In the genomic region with DNA sequence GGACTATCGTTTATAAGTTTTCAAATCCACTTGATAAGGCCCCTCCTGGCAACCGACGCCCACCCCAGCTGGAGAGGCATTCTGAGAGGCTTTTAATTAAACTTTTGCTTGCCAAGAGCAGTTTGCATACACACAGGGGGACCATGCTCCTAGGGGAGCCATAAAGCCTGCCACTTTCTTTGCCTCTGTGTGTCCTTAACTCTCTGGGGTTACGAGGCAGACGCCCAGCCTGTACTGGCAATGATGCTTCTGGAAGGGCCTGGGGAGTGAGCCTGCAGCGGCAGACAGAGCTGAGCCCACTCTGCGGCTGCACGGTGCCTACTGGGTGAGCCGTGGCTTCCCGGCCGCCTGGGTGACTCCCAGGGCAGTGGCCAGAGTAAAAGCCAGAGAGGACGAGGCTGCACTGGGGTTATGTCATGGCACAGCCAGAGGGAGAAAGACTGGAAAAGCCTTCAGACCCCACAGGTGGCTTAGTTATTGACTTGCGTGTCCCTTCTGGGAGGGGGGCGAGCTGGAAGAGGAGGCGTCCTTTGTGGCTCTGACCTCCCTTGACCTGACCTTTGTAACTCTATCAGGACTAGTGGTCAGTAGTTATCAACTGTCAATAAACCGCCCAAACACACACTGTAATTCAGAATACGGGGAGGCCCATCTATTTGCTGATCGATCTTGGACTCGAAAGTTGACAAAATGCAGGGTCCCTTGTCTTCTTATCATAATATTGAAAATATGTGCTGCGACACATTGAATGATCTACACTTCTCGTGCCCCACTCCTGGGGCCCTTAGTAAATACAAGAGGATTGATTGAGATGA, we compare ENCODE assay signal across 1 cellular context.
TF ChIP-seq lines count a peak whose summit lies in the region.

No MANE protein-coding gene starts in this region.

TF ChIP-seq in GM23338, 12 proteins besides CTCF, POLR2A, EP300 and RAD21:
- TF ChIP-seq, protein P1, sequence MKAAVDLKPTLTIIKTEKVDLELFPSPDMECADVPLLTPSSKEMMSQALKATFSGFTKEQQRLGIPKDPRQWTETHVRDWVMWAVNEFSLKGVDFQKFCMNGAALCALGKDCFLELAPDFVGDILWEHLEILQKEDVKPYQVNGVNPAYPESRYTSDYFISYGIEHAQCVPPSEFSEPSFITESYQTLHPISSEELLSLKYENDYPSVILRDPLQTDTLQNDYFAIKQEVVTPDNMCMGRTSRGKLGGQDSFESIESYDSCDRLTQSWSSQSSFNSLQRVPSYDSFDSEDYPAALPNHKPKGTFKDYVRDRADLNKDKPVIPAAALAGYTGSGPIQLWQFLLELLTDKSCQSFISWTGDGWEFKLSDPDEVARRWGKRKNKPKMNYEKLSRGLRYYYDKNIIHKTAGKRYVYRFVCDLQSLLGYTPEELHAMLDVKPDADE (IDR thresholded peaks at IDR 0.05): no peak
- TF ChIP-seq ZNF331 (CRISPR knock-in tag; IDR thresholded peaks at IDR 0.05; ENCODE audit: low read depth) (no peak), EZH2phosphoT487 (IDR thresholded peaks at IDR 0.05; ENCODE audit: unreplicated experiment) (no peak)
